In genomic region chr6:112433457-112433856, GRCh38 we compare ENCODE assay signal across 14 cellular contexts.
"Had no signal": no experiment of that assay in that cellular context is flagged by ENCODE, and none has a peak within 500 bp of the region (broad histone marks: within the 10 kb centered on the region; RNA-seq: fewer than 3 reads in every experiment).

No MANE protein-coding gene starts in this region.

- H3K9me3 ChIP-seq: tibial artery, uterus had no signal

- DNase-seq: activated CD4-positive, alpha-beta T cell treated with anti-CD3 and anti-CD28 coated beads for 1 hour; activated CD4-positive, alpha-beta T cell treated with anti-CD3 and anti-CD28 coated beads, Interleukin-2, amount 50 U/mL, for 4 hours; activated naive CD4-positive, alpha-beta T cell treated with anti-CD3 and anti-CD28 coated beads, Interleukin-2, amount 10 ng/mL, durations not matched to agents 7 days and 5 days; effector memory CD4-positive, alpha-beta T cell; foreskin keratinocyte; glutamatergic neuron; kidney glomerular epithelial cell; nucleus accumbens; right cardiac atrium; small intestine; stimulated activated CD4-positive, alpha-beta T cell treated with anti-CD3 and anti-CD28 coated beads, Interleukin-4, amount 100 ng/mL, for 24 hours; stimulated activated naive CD4-positive, alpha-beta T cell; tibial artery; uterus had no signal

- H3K27ac ChIP-seq: foreskin keratinocyte, tibial artery, uterus had no signal

- H3K27me3 ChIP-seq: foreskin keratinocyte, tibial artery, uterus had no signal

- H3K4me3 ChIP-seq: tibial artery, uterus had no signal

- H3K36me3 ChIP-seq: tibial artery, uterus had no signal

- H3K4me1 ChIP-seq: foreskin keratinocyte, tibial artery, uterus had no signal

- ATAC-seq: foreskin keratinocyte, right cardiac atrium had no signal
